17 cellular contexts compared by ENCODE assay signal in the genomic region with DNA sequence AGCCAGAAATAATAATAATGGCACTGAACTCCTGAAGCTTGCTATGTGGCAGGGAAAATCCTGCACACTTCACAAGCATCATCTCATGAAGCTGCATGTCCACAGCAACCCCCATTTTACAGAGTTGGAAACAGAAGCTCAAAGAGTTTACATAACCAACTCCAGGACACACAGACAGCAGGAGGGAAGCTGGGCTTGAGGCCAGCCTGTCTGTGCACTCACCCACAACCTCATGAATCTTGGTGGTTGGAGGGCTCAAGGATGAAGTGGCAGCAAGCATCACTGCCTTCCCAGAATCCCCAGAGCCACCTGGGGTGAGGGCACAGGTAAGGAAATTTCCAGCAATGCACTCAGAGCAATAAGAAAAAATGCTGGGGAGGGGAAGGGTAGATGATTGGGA.
DNase-seq lines count a peak whose midpoint lies in the region; TF ChIP-seq lines count a peak whose summit lies in the region.
"Had no signal": no experiment of that assay in that cellular context is flagged by ENCODE, and none has a peak within 500 bp of the region (broad histone marks: within the 10 kb centered on the region; RNA-seq: fewer than 3 reads in every experiment).

No MANE protein-coding gene starts in this region.

- in situ Hi-C loops in brain microvascular endothelial cell (cut with HindIII; ENCODE audit: low pct_ligation_motif_present, low sequenced_read_pairs), result no loop called here

- intact Hi-C loops in adrenal gland (cut with DNase I), result no loop called here

- peaks cover 1% of the 10 kb centered on the region for H3K4me1 ChIP-seq in suprapubic skin
- H3K4me1 ChIP-seq in adrenal gland (replicated peaks in 1 of 2), result no peaks in the 10 kb centered on the region
- H3K4me1 ChIP-seq in Peyer's patch, result no peaks in the 10 kb centered on the region
- H3K4me1 ChIP-seq: BLaER1 had no signal

- DNase-seq in DMS 273 (lab: John Stamatoyannopoulos, UW; ENCODE audit: unreplicated experiment) (peak; percentile 32), DMS 273 treated with DMSO at 0.1 percent for 48 hours (lab: John Stamatoyannopoulos, UW) (no peak), brain microvascular endothelial cell (peak; percentile 2), iris pigment epithelial cell (ENCODE audit: low read depth) (peak; percentile 57), suprapubic skin (ENCODE audit: low spot score in 2 of 2) (no peak), adrenal gland (no peak), Peyer's patch (no peak), HCEC 1CT (no peak)
- DNase-seq: CD8-positive, alpha-beta memory T cell; DMS153; H7; NCI-H1048; NCI-H146; NCI-H2081 treated with DMSO at 0.1 percent for 48 hours; SK-N-SH had no signal

- no peak for TF ChIP-seq EP300 in suprapubic skin (IDR thresholded peaks at IDR 0.05)

- H3K4me3 ChIP-seq in brain microvascular endothelial cell (ENCODE audit: low read depth, low read length) (no peak overlapping the region), suprapubic skin (no peak overlapping the region), adrenal gland (no peak overlapping the region), Peyer's patch (no peak overlapping the region)
- H3K4me3 ChIP-seq: BLaER1 had no signal

- no peaks in the 10 kb centered on the region for H3K36me3 ChIP-seq in brain microvascular endothelial cell (replicated peaks)
- H3K36me3 ChIP-seq in suprapubic skin, result no peaks in the 10 kb centered on the region
- H3K36me3 ChIP-seq in adrenal gland (replicated peaks in 1 of 2), result no peaks in the 10 kb centered on the region
- H3K36me3 ChIP-seq in Peyer's patch, result no peaks in the 10 kb centered on the region
- H3K36me3 ChIP-seq: BLaER1 had no signal

- no peak for TF ChIP-seq CTCF in brain microvascular endothelial cell (IDR thresholded peaks at IDR 0.05; ENCODE audit: low read depth, low read length, missing control alignments)
- TF ChIP-seq CTCF in suprapubic skin (IDR thresholded peaks at IDR 0.05), result no peak
- TF ChIP-seq CTCF in adrenal gland (IDR thresholded peaks at IDR 0.05), result no peak
- no peak for TF ChIP-seq CTCF in Peyer's patch (IDR thresholded peaks at IDR 0.05)

- H3K27me3 ChIP-seq in brain microvascular endothelial cell (replicated peaks) (no peaks in the 10 kb centered on the region), suprapubic skin (no peaks in the 10 kb centered on the region), adrenal gland (no peaks in the 10 kb centered on the region), Peyer's patch (no peaks in the 10 kb centered on the region)
- H3K27me3 ChIP-seq: BLaER1 had no signal

- TF ChIP-seq POLR2A in suprapubic skin (IDR thresholded peaks at IDR 0.05), result no peak
- TF ChIP-seq POLR2A in adrenal gland (IDR thresholded peaks at IDR 0.05), result no peak
- TF ChIP-seq POLR2A in Peyer's patch (IDR thresholded peaks at IDR 0.05), result no peak

- H3K27ac ChIP-seq in brain microvascular endothelial cell (no peak overlapping the region), suprapubic skin (no peak overlapping the region), adrenal gland (no peak overlapping the region), Peyer's patch (no peak overlapping the region)
- H3K27ac ChIP-seq: 22Rv1, BLaER1 had no signal

- H3K9me3 ChIP-seq in suprapubic skin, result no peaks in the 10 kb centered on the region
- no peaks in the 10 kb centered on the region for H3K9me3 ChIP-seq in adrenal gland (replicated peaks in 1 of 3)
- H3K9me3 ChIP-seq in Peyer's patch, result no peaks in the 10 kb centered on the region
- H3K9me3 ChIP-seq: BLaER1, SK-N-SH had no signal

Comparison
In these comparisons a context has a peak if more than half of its experiments do, and no peak if none do; other contexts are left out.
1. DNase-seq: peak in DMS 273 (single experiment), brain microvascular endothelial cell (single experiment) and iris pigment epithelial cell (single experiment); none in DMS 273 treated with DMSO at 0.1 percent for 48 hours (single experiment), suprapubic skin (0 of 2), adrenal gland (0 of 7), Peyer's patch (0 of 3) and HCEC 1CT (single experiment).